ENCODE assay signal across 28 cellular contexts in the genomic region with DNA sequence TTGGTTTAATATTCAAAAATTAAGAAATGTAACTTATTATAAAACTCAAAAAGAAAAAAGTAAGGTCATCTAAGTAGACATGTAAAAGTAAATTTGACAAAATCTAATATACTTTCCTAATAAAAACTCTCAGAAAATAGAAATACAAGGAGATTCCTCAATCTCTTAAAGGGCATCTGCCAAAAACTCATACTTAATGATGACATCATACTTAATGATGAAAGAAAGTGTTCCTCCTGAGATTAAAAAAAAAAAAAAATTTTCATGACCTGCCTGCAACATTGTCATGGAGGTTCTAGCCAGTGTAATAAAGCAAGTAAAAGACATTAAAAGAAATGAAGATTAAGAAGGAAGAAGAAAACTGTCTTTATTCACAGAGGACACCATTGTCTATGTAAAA.
"Had no signal": no experiment of that assay in that cellular context is flagged by ENCODE, and none has a peak within 500 bp of the region (broad histone marks: within the 10 kb centered on the region; RNA-seq: fewer than 3 reads in every experiment).

No MANE protein-coding gene starts in this region.

- H3K4me1 ChIP-seq: neural progenitor cell, pancreas, parathyroid adenoma, prostate gland, psoas muscle, right atrium auricular region, sigmoid colon, spleen had no signal

- H3K27me3 ChIP-seq: neural progenitor cell, neutrophil, ovary, pancreas, right atrium auricular region, sigmoid colon, spleen had no signal

- ATAC-seq: naive thymus-derived CD4-positive, alpha-beta T cell; naive thymus-derived CD8-positive, alpha-beta T cell; natural killer cell; natural killer cell treated with Interleukin-12 subunit alpha and Interleukin-12 subunit beta and Interleukin-15 and Interleukin-18, amount 100 ng/mL, for 72 hours; pancreas; psoas muscle; right cardiac atrium; sciatic nerve had no signal

- H3K27ac ChIP-seq: neural progenitor cell, neutrophil, ovary, pancreas, parathyroid adenoma, prostate gland, psoas muscle, right atrium auricular region, sigmoid colon, skin epidermis, spleen had no signal

- H3K79me2 ChIP-seq: parathyroid adenoma had no signal

- FAIRE-seq: small intestine had no signal

- H3K9me3 ChIP-seq: neutrophil, ovary, pancreas, prostate gland, psoas muscle had no signal

- H3K9ac ChIP-seq: neural progenitor cell, parathyroid adenoma had no signal

- H3K4me3 ChIP-seq: neural progenitor cell, ovary, pancreas, prostate gland, psoas muscle, right atrium auricular region, sigmoid colon, skin epidermis, smooth muscle cell, spleen had no signal

- H3K36me3 ChIP-seq: neural progenitor cell, neutrophil, ovary, pancreas, prostate gland, right atrium auricular region, sigmoid colon, spleen had no signal

- H3K4me2 ChIP-seq: neural progenitor cell, smooth muscle cell had no signal

- DNase-seq: naive thymus-derived CD4-positive, alpha-beta T cell; naive thymus-derived CD8-positive, alpha-beta T cell; natural killer cell; nephron progenitor cell; nucleus accumbens; occipital lobe; ovary; pancreas; posterior cingulate gyrus; psoas muscle; retina; right cardiac atrium; sigmoid colon; small intestine; spleen; stimulated activated CD4-positive, alpha-beta T cell treated with anti-CD3 and anti-CD28 coated beads, Interleukin-12 subunit alpha, Interleukin-12 subunit beta, amount 100 ng/mL, for 4 hours; stimulated activated CD4-positive, alpha-beta T cell treated with anti-CD3 and anti-CD28 coated beads, Interleukin-15, amount 100 ng/mL, for 24 hours; stimulated activated CD4-positive, alpha-beta T cell treated with anti-CD3 and anti-CD28 coated beads, Interleukin-1b, Interleukin-23, amount 100 ng/mL, for 48 hours; stimulated activated CD4-positive, alpha-beta T cell treated with anti-CD3 and anti-CD28 coated beads, Interleukin-2, amount 100 ng/mL, for 24 hours had no signal

- H2AFZ ChIP-seq: neural progenitor cell, parathyroid adenoma had no signal
